25 cellular contexts compared by ENCODE assay signal in genomic region chr12:9730011-9730410, GRCh38. TPM values are rescaled to one million over a fixed set of nuclear protein-coding genes. Genes with fewer than 3 reads are reported as not detected.
DNase-seq lines count a peak whose midpoint lies in the region; ATAC-seq, FAIRE-seq and TF ChIP-seq lines count a peak whose summit lies in the region.
"Had no signal": no experiment of that assay in that cellular context is flagged by ENCODE, and none has a peak within 500 bp of the region (broad histone marks: within the 10 kb centered on the region; RNA-seq: fewer than 3 reads in every experiment).

No MANE protein-coding gene starts in this region.

- peaks cover 64% of the 10 kb centered on the region for H3K79me2 ChIP-seq in SU-DHL-6 (ENCODE audit: insufficient read depth, low read length)

- H3K27ac ChIP-seq in SU-DHL-6 (ENCODE audit: low read depth, low read length) (peak overlapping the region; percentile 100), aorta (ENCODE audit: low read depth in 1 of 2, low read length in 2 of 2) (no peak overlapping the region)
- H3K27ac ChIP-seq: adrenal gland, epithelial cell of prostate, foreskin keratinocyte, thyroid gland, WERI-Rb-1 had no signal

- peak; percentile 46 for FAIRE-seq in endometrium (lab: Jason Lieb, UNC)
- FAIRE-seq: keratinocyte had no signal

- no peak overlapping the region for H2AFZ ChIP-seq in SU-DHL-6 (ENCODE audit: low read depth, low read length, severe bottlenecking)

- H4K20me1 ChIP-seq in SU-DHL-6 (ENCODE audit: low read depth, low read length), result no peaks in the 10 kb centered on the region

- intact Hi-C loops in aorta (cut with DNase I), result no loop called here

- H3K4me3 ChIP-seq in GM12865 (ENCODE audit: low read depth, low read length), result peak overlapping the region; percentile 89
- peak overlapping the region; percentile 63 for H3K4me3 ChIP-seq in SU-DHL-6 (ENCODE audit: insufficient read depth, low read length, poor library complexity, severe bottlenecking)
- no peak overlapping the region for H3K4me3 ChIP-seq in aorta (ENCODE audit: low read length in 2 of 2)
- H3K4me3 ChIP-seq: adrenal gland, thyroid gland had no signal

- DNase-seq in GM12865 (ENCODE audit: low read depth) (peak; percentile 61), aorta (no peak)
- DNase-seq in stimulated activated CD4-positive, alpha-beta T cell treated with anti-CD3 and anti-CD28 coated beads, Interleukin-2, amount 100 ng/mL, for 24 hours, result no peak
- DNase-seq: activated CD8-positive, alpha-beta T cell treated with anti-CD3 and anti-CD28 coated beads, Interleukin-2, amount 10 ng/mL, durations not matched to agents 7 days and 5 days; activated effector memory CD4-positive, alpha-beta T cell treated with anti-CD3 and anti-CD28 coated beads, Interleukin-2, amount 50 U/mL, for 16 hours; adrenal gland; COR-L47; foreskin keratinocyte; IMR-90; mammary epithelial cell; naive B cell; NCI-H1092; NCI-H2081; NCI-H446; stimulated activated CD4-positive, alpha-beta T cell treated with anti-CD3 and anti-CD28 coated beads, Interleukin-15, amount 100 ng/mL, for 24 hours; thyroid gland; WERI-Rb-1 had no signal

- H3K9ac ChIP-seq in SU-DHL-6 (ENCODE audit: low read length), result peak overlapping the region; percentile 74

- 37 to 47% methylated on average over 3 of the region's 3 CpGs for WGBS in aorta, 2 donors

- no peaks in the 10 kb centered on the region for H3K9me2 ChIP-seq in SU-DHL-6 (replicated peaks; ENCODE audit: insufficient read depth, low read length)

- H3K9me3 ChIP-seq in SU-DHL-6 (ENCODE audit: insufficient read depth, low read length), result no peaks in the 10 kb centered on the region
- H3K9me3 ChIP-seq in aorta (ENCODE audit: control insufficient read depth, low read length), result no peaks in the 10 kb centered on the region
- H3K9me3 ChIP-seq: adrenal gland, thyroid gland had no signal

- H3K36me3 ChIP-seq in SU-DHL-6 (ENCODE audit: low read length), result no peaks in the 10 kb centered on the region
- no peaks in the 10 kb centered on the region for H3K36me3 ChIP-seq in aorta (ENCODE audit: control insufficient read depth in 1 of 2, insufficient read depth in 2 of 2, low read length in 1 of 2)
- H3K36me3 ChIP-seq: adrenal gland, thyroid gland, WERI-Rb-1 had no signal

- H3K4me1 ChIP-seq in aorta (ENCODE audit: control insufficient read depth in 1 of 2, insufficient read depth in 2 of 2, low read length in 2 of 2), result no peaks in the 10 kb centered on the region
- H3K4me1 ChIP-seq: adrenal gland, foreskin keratinocyte, thyroid gland had no signal

- peak; percentile 34 for ATAC-seq in GM21723 (IDR thresholded peaks at IDR 0.05; ENCODE audit: unreplicated experiment)
- ATAC-seq in aorta (ENCODE audit: low FRiP score), result no peak
- no peak for ATAC-seq in HG03460 (IDR thresholded peaks at IDR 0.05; ENCODE audit: unreplicated experiment)
- ATAC-seq: activated CD8-positive, alpha-beta T cell treated with anti-CD3 and anti-CD28 coated beads, Interleukin-2, amount 10 ng/mL, durations not matched to agents 7 days and 5 days; foreskin keratinocyte; Right ventricle myocardium inferior; stimulated activated effector memory CD8-positive, alpha-beta T cell treated with anti-CD3 and anti-CD28 coated beads, Interleukin-12 subunit alpha, Interleukin-12 subunit beta, amount 100 ng/mL, for 72 hours had no signal

- TF ChIP-seq CTCF in GM12865 (IDR thresholded peaks at IDR 0.05; ENCODE audit: insufficient read depth, low read depth, low read length, missing control alignments) (no peak), SU-DHL-6 (IDR thresholded peaks at IDR 0.05; ENCODE audit: insufficient read depth, low read length, poor library complexity, severe bottlenecking) (no peak)

- H3K27me3 ChIP-seq in SU-DHL-6 (ENCODE audit: low read length), result no peaks in the 10 kb centered on the region
- no peaks in the 10 kb centered on the region for H3K27me3 ChIP-seq in aorta (ENCODE audit: control insufficient read depth in 1 of 2, insufficient read depth in 2 of 2, low read length in 1 of 2)
- H3K27me3 ChIP-seq: adrenal gland, foreskin keratinocyte, thyroid gland had no signal

- H3F3A ChIP-seq in SU-DHL-6 (ENCODE audit: insufficient read depth), result peaks cover 37% of the 10 kb centered on the region

- H3K4me2 ChIP-seq in SU-DHL-6 (ENCODE audit: low read depth, low read length, poor library complexity, severe bottlenecking), result peak overlapping the region; percentile 99

RNA-seq across cellular contexts. Expression of gene CLECL1, which starts 2.9 kb away (rescaled TPM):
- 1 to 10 TPM in 1 of 2 donors, not detected in 1; 2.1 TPM for total RNA-seq in aorta
- polyA plus RNA-seq in aorta, result not detected
- total RNA-seq: foreskin keratinocyte, IMR-90, mammary epithelial cell, thyroid gland had no signal
- polyA plus RNA-seq: foreskin keratinocyte, IMR-90, keratinocyte, mammary epithelial cell had no signal

RNA-seq across cellular contexts. Expression of gene CD69, which starts 30.7 kb away (rescaled TPM):
- total RNA-seq in aorta, result 1 to 10 TPM; 4.4 to 8.4 TPM
- under 1 TPM in 1 of 2 donors, not detected in 1; 0.59 TPM for polyA plus RNA-seq in aorta
- total RNA-seq: foreskin keratinocyte, IMR-90, mammary epithelial cell had no signal
- polyA plus RNA-seq: foreskin keratinocyte, IMR-90, keratinocyte, mammary epithelial cell had no signal

Comparison
In these comparisons a context has a peak if more than half of its experiments do, and no peak if none do; other contexts are left out.
1. H3K4me3 ChIP-seq: peak in GM12865 (single experiment) and SU-DHL-6 (single experiment); none in aorta (0 of 2).